Comparison of ENCODE assay signal across 10 cellular contexts in genomic region chr14:57833304-57833703, GRCh38. TPM values are rescaled to one million over a fixed set of nuclear protein-coding genes. Genes with fewer than 3 reads are reported as not detected.
DNase-seq lines count a peak whose midpoint lies in the region; ATAC-seq and TF ChIP-seq lines count a peak whose summit lies in the region.
"Had no signal": no experiment of that assay in that cellular context is flagged by ENCODE, and none has a peak within 500 bp of the region (broad histone marks: within the 10 kb centered on the region; RNA-seq: fewer than 3 reads in every experiment).

No MANE protein-coding gene starts in this region.

- H2AFZ ChIP-seq in PC-9: no peak overlapping the region

- no peaks in the 10 kb centered on the region; the same call in 1 of the 2 replicates for H3K4me1 ChIP-seq in PC-9 (replicated peaks; ENCODE audit: insufficient read depth)

- no TSS peak for BruUV-seq in PC-9 (replicated peaks; lab: Mats Ljungman, UMichigan)

- no peak overlapping the region for H3K27ac ChIP-seq in PC-9
- H3K27ac ChIP-seq: ovary had no signal

- TF ChIP-seq CTCF in PC-9 (conservative IDR thresholded peaks at IDR 0.05) (no peak), retinal pigment epithelial cell (conservative IDR thresholded peaks at IDR 0.05; ENCODE audit: low read depth, low read length) (no peak)

- H3F3A ChIP-seq in PC-9 (ENCODE audit: insufficient read depth, low read depth): no peaks in the 10 kb centered on the region

- H3K4me2 ChIP-seq in PC-9: no peak overlapping the region

- no peaks in the 10 kb centered on the region for H3K79me2 ChIP-seq in PC-9 (ENCODE audit: low read depth)

- intact Hi-C loops in PC-9 (cut with micrococcal nuclease; ENCODE audit: unreplicated experiment): no loop called here

- H3K4me3 ChIP-seq in PC-9 (no peak overlapping the region), retinal pigment epithelial cell (ENCODE audit: low read length) (no peak overlapping the region)
- H3K4me3 ChIP-seq: ovary had no signal

- ATAC-seq in HG03432 (IDR thresholded peaks at IDR 0.05; ENCODE audit: unreplicated experiment): no peak
- ATAC-seq in GM19351 (IDR thresholded peaks at IDR 0.05; ENCODE audit: unreplicated experiment): no peak
- no peak for ATAC-seq in GM19035 (IDR thresholded peaks at IDR 0.05; ENCODE audit: unreplicated experiment)

- DNase-seq in ELR (ENCODE audit: low read depth) (peak; percentile 94), PC-9 (peak; percentile 28 to 65), fibroblast of gingiva (ENCODE audit: low read depth) (peak; percentile 78), retinal pigment epithelial cell (ENCODE audit: low read depth) (peak; percentile 63), NOMO-1 treated with DMSO at 0.1 percent for 48 hours (lab: John Stamatoyannopoulos, UW; ENCODE audit: unreplicated experiment) (no peak)
- DNase-seq: NCI-H1105 had no signal

- no peaks in the 10 kb centered on the region for H4K20me1 ChIP-seq in PC-9 (ENCODE audit: insufficient read depth)

- CTCF ChIA-PET in PC-9 (lab: Charles Lee): no interaction called here

- no peaks in the 10 kb centered on the region for H3K9me2 ChIP-seq in PC-9 (ENCODE audit: insufficient read depth)

- no peaks in the 10 kb centered on the region for H3K9me3 ChIP-seq in PC-9 (ENCODE audit: insufficient read depth, low read depth)
- H3K9me3 ChIP-seq: ovary had no signal

- H3K27me3 ChIP-seq in PC-9 (ENCODE audit: insufficient read depth, low read depth): no peaks in the 10 kb centered on the region
- H3K27me3 ChIP-seq: ovary had no signal

- H3K36me3 ChIP-seq in PC-9 (ENCODE audit: low read depth): no peaks in the 10 kb centered on the region
- H3K36me3 ChIP-seq: ovary had no signal

- POLR2A ChIA-PET in PC-9 (lab: Charles Lee; ENCODE audit: unreplicated experiment): no interaction called here

RNA-seq across cellular contexts. Expression of gene SLC35F4, which starts 32.6 kb away (rescaled TPM):
- not detected in 2 replicates for total RNA-seq in PC-9 (2021)
